8 cellular contexts compared by ENCODE assay signal in the genomic region with DNA sequence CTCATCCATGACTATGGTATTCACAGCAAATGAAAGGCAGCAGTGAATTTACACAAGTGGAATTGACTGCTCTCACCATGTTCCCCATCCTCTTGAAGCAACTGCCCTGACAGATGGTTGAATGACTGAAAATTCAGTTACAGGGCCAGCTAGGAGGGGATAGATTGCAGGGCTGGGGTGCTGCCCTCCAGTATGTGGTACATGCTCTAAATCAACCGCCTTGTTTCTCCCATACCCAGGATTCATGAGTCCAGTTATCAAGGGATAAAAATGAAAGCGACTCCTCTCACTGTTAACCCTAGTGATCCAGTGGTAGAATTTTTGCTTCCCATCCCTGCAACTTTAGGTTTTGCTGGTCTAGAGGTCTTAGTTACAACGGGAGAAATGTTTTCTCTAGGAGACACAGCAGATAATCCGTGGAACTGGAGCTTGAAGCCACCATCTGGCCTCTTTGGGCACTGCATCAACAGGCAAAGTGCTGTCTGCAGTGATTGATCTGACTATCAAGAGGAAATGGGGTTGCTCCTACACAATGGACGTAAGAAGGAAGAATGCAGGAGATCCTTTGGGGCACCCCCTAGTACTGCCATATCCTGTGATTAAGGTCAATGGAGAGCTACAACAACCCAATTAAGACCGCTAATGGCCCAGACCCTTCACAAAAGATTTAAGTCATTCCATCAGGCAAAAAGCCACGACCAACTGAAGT. TPM values are rescaled to one million over a fixed set of nuclear protein-coding genes. Genes with fewer than 3 reads are reported as not detected.
DNase-seq lines count a peak whose midpoint lies in the region; ATAC-seq, FAIRE-seq and TF ChIP-seq lines count a peak whose summit lies in the region.

No MANE protein-coding gene starts in this region.

- H3K9ac ChIP-seq in OCI-LY1 (ENCODE audit: low read length), result no peak overlapping the region

- no peak for TF ChIP-seq EP300 in tibial nerve (IDR thresholded peaks at IDR 0.05)

- peak; percentile 40 for ATAC-seq in GM18508 (IDR thresholded peaks at IDR 0.05; ENCODE audit: insufficient read depth, unreplicated experiment)

- no peak overlapping the region for H2AFZ ChIP-seq in OCI-LY1 (ENCODE audit: low read length)

- H3K79me2 ChIP-seq in OCI-LY1 (ENCODE audit: insufficient read depth, low read length), result no peaks in the 10 kb centered on the region

- H3K4me3 ChIP-seq in OCI-LY1 (ENCODE audit: low read depth, low read length, poor library complexity, severe bottlenecking) (no peak overlapping the region), fibroblast of pulmonary artery (replicated peaks; ENCODE audit: low read depth, low read length) (no peak overlapping the region), neutrophil (ENCODE audit: low read depth in 1 of 2, low read length in 1 of 2) (no peak overlapping the region), tibial nerve (no peak overlapping the region)

- TF ChIP-seq POLR2A in tibial nerve (IDR thresholded peaks at IDR 0.05), result no peak

- H3K36me3 ChIP-seq in OCI-LY1 (ENCODE audit: insufficient read depth, low read length), result 0 out of 2 replicates have a peak, but pooled peaks cover 6% of the 10 kb centered on the region
- H3K36me3 ChIP-seq in neutrophil, result peaks cover 28% of the 10 kb centered on the region
- H3K36me3 ChIP-seq in tibial nerve, result peaks cover 0 to 25% (median 0%) of the 10 kb centered on the region in 3 donors

- H3K27ac ChIP-seq in OCI-LY1 (ENCODE audit: low read depth, low read length, poor library complexity, severe bottlenecking) (no peak overlapping the region), neutrophil (no peak overlapping the region), tibial nerve (no peak overlapping the region)

- peaks cover 9% of the 10 kb centered on the region for H3K4me1 ChIP-seq in OCI-LY1 (ENCODE audit: insufficient read depth, low read length, severe bottlenecking)
- H3K4me1 ChIP-seq in neutrophil (ENCODE audit: control insufficient read depth in 1 of 2, insufficient read depth in 1 of 2, low read depth in 1 of 2, low read length in 1 of 2), result no peaks in the 10 kb centered on the region
- H3K4me1 ChIP-seq in tibial nerve, result no peaks in the 10 kb centered on the region

- WGBS in tibial nerve, 2 donors, result 25 to 26% methylated on average over 7 of the region's 7 CpGs

- H3F3A ChIP-seq in OCI-LY1 (ENCODE audit: insufficient read depth, low read length), result no peaks in the 10 kb centered on the region

- H4K20me1 ChIP-seq in OCI-LY1 (ENCODE audit: insufficient read depth, low read length), result no peaks in the 10 kb centered on the region

- FAIRE-seq in HTR-8/SVneo (lab: Jason Lieb, UNC), result peak; percentile 95

- DNase-seq in ACHN (peak; percentile 64), HTR-8/SVneo (ENCODE audit: insufficient read length, low spot score) (peak; percentile 86), activated T-cell treated with anti-CD3 and anti-CD28 coated beads for 48 hours (ENCODE audit: low read depth) (peak; percentile 29), fibroblast of pulmonary artery (ENCODE audit: low read depth) (peak; percentile 53), tibial nerve (ENCODE audit: low spot score in 2 of 2) (peak in 1 of 2 donors; percentile 44)

- TF ChIP-seq CTCF in OCI-LY1 (IDR thresholded peaks at IDR 0.05; ENCODE audit: low read length) (peak; percentile 82), fibroblast of pulmonary artery (IDR thresholded peaks at IDR 0.05; ENCODE audit: low read length, missing control alignments) (peak; percentile 85), neutrophil (IDR thresholded peaks at IDR 0.05) (peak; percentile 16), tibial nerve (IDR thresholded peaks at IDR 0.05) (peak; percentile 51 to 75 (median 59))

- H3K27me3 ChIP-seq in OCI-LY1 (ENCODE audit: insufficient read depth, low read length), result no peaks in the 10 kb centered on the region; the same call in 1 of the 2 replicates
- peaks cover 12% of the 10 kb centered on the region for H3K27me3 ChIP-seq in neutrophil
- H3K27me3 ChIP-seq in tibial nerve, result no peaks in the 10 kb centered on the region

- no peaks in the 10 kb centered on the region for H3K9me2 ChIP-seq in OCI-LY1 (ENCODE audit: low read depth, low read length)

- in situ Hi-C loops in ACHN (cut with HindIII; ENCODE audit: low pct_ligation_motif_present, low pct_unique_long_range_greater_than_20kb, low sequenced_read_pairs), result no loop called here

- H3K4me2 ChIP-seq in OCI-LY1 (ENCODE audit: low read length), result no peak overlapping the region; the same call in 1 of the 2 replicates

- no peaks in the 10 kb centered on the region for H3K9me3 ChIP-seq in OCI-LY1 (ENCODE audit: low read length)
- no peaks in the 10 kb centered on the region for H3K9me3 ChIP-seq in neutrophil
- no peaks in the 10 kb centered on the region for H3K9me3 ChIP-seq in tibial nerve

RNA-seq across cellular contexts. Expression of a gene that starts 32.0 kb away (rescaled TPM):
- 10 to 100 TPM; 50.5 to 70.6 (median 57.2) TPM for total RNA-seq in tibial nerve

RNA-seq across cellular contexts. Expression of a gene that starts 49.0 kb away (rescaled TPM):
- total RNA-seq in tibial nerve, result 10 to 100 TPM in 1 of 4 donors, 1 to 10 TPM in 3; 9.2 to 13.1 (median 9.7) TPM

Comparison
In these comparisons a context has a peak if more than half of its experiments do, and no peak if none do; other contexts are left out.
1. CTCF ChIP-seq: peak in every context shown above with its lines; median percentile 85 in fibroblast of pulmonary artery; 82 in OCI-LY1; 59 in tibial nerve; 16 in neutrophil.